17 cellular contexts compared by ENCODE assay signal in genomic region chr5:161411156-161411555, GRCh38.
DNase-seq lines count a peak whose midpoint lies in the region; ATAC-seq and TF ChIP-seq lines count a peak whose summit lies in the region.
"Had no signal": no experiment of that assay in that cellular context is flagged by ENCODE, and none has a peak within 500 bp of the region (broad histone marks: within the 10 kb centered on the region; RNA-seq: fewer than 3 reads in every experiment).

No MANE protein-coding gene starts in this region.

- no peaks in the 10 kb centered on the region for H3K36me3 Mint-ChIP-seq in activated T-helper 1 cell treated with anti-CD3 and anti-CD28 coated beads, Interleukin-12 subunit alpha, Interleukin-12 subunit beta, Interleukin-2, Interleukin-4 antibody, amounts not matched to agents 30 ng/mL and 10 ng/mL and 1 ng/mL, durations not matched to agents 14 hours and 24 hours and 36 hours (ENCODE audit: low read depth)
- H3K36me3 Mint-ChIP-seq in CD14-positive monocyte = no peaks in the 10 kb centered on the region

- no peaks in the 10 kb centered on the region for H3K27me3 Mint-ChIP-seq in activated T-helper 1 cell treated with anti-CD3 and anti-CD28 coated beads, Interleukin-12 subunit alpha, Interleukin-12 subunit beta, Interleukin-2, Interleukin-4 antibody, amounts not matched to agents 30 ng/mL and 10 ng/mL and 1 ng/mL, durations not matched to agents 14 hours and 24 hours and 36 hours (ENCODE audit: insufficient read depth)
- peaks cover 0 to 2% (median 0%) of the 10 kb centered on the region in 3 donors for H3K27me3 Mint-ChIP-seq in CD14-positive monocyte (ENCODE audit: low read depth in 3 of 3)
- H3K27me3 Mint-ChIP-seq: CD4-positive, alpha-beta T cell had no signal

- intact Hi-C loops in dorsolateral prefrontal cortex (cut with DNase I) (no loop called here), CD14-positive monocyte (cut with micrococcal nuclease) (no loop called here)
- intact Hi-C loops in activated T-helper 1 cell treated with anti-CD3 and anti-CD28 coated beads, Interleukin-12 subunit alpha, Interleukin-12 subunit beta, Interleukin-2, Interleukin-4 antibody, amounts not matched to agents 30 ng/mL and 10 ng/mL and 1 ng/mL, durations not matched to agents 14 hours and 24 hours and 36 hours (cut with micrococcal nuclease) = no loop called here

- H3K9me3 Mint-ChIP-seq in activated T-helper 1 cell treated with anti-CD3 and anti-CD28 coated beads, Interleukin-12 subunit alpha, Interleukin-12 subunit beta, Interleukin-2, Interleukin-4 antibody, amounts not matched to agents 30 ng/mL and 10 ng/mL and 1 ng/mL, durations not matched to agents 14 hours and 24 hours and 36 hours = no peaks in the 10 kb centered on the region
- no peaks in the 10 kb centered on the region for H3K9me3 Mint-ChIP-seq in CD14-positive monocyte
- H3K9me3 Mint-ChIP-seq: CD4-positive, alpha-beta T cell had no signal

- no peak for ATAC-seq in GM21390 (IDR thresholded peaks at IDR 0.05; ENCODE audit: unreplicated experiment)
- ATAC-seq: HCT116, HepG2 had no signal

- H3K27ac Mint-ChIP-seq in activated T-helper 1 cell treated with anti-CD3 and anti-CD28 coated beads, Interleukin-12 subunit alpha, Interleukin-12 subunit beta, Interleukin-2, Interleukin-4 antibody, amounts not matched to agents 30 ng/mL and 10 ng/mL and 1 ng/mL, durations not matched to agents 14 hours and 24 hours and 36 hours = no peak overlapping the region
- no peak overlapping the region for H3K27ac Mint-ChIP-seq in CD14-positive monocyte
- H3K27ac Mint-ChIP-seq: CD4-positive, alpha-beta T cell had no signal

- no peak overlapping the region for H3K4me3 Mint-ChIP-seq in activated T-helper 1 cell treated with anti-CD3 and anti-CD28 coated beads, Interleukin-12 subunit alpha, Interleukin-12 subunit beta, Interleukin-2, Interleukin-4 antibody, amounts not matched to agents 30 ng/mL and 10 ng/mL and 1 ng/mL, durations not matched to agents 14 hours and 24 hours and 36 hours
- no peak overlapping the region for H3K4me3 Mint-ChIP-seq in CD14-positive monocyte
- H3K4me3 Mint-ChIP-seq: CD4-positive, alpha-beta T cell had no signal

- no peaks in the 10 kb centered on the region for H3K27me3 ChIP-seq in dorsolateral prefrontal cortex
- H3K27me3 ChIP-seq: BLaER1 treated with 17β-estradiol and CSF1 and Interleukin-3, amounts not matched to agents 10 nM and 100 nM had no signal

- in situ Hi-C loops in G401 (cut with HindIII; ENCODE audit: low sequenced_read_pairs) = no loop called here

- TF ChIP-seq CTCF in dorsolateral prefrontal cortex (IDR thresholded peaks at IDR 0.05 in 54 of 56, conservative IDR thresholded peaks at IDR 0.05 in 2 of 56; ENCODE audit: low read depth in 1 of 56, partially characterized antibody in 56 of 56) = no peak
- no peak for TF ChIP-seq CTCF in CD14-positive monocyte (IDR thresholded peaks at IDR 0.05)

- no peak overlapping the region for H3K4me3 ChIP-seq in dorsolateral prefrontal cortex
- H3K4me3 ChIP-seq: BLaER1 treated with 17β-estradiol and CSF1 and Interleukin-3, amounts not matched to agents 10 nM and 100 nM; GM23248 had no signal

- DNase-seq in G401 (ENCODE audit: low spot score) (peak; percentile 70), NCI-H446 treated with DMSO at 0.1 percent for 48 hours (lab: John Stamatoyannopoulos, UW) (peak; percentile 14), dorsolateral prefrontal cortex (peak in 1 of 10 donors; percentile 42), pons (ENCODE audit: low spot score) (peak; percentile 24), NCI-H1436 treated with DMSO at 0.1 percent for 48 hours (lab: John Stamatoyannopoulos, UW) (no peak), CD14-positive monocyte (ENCODE audit: low spot score) (no peak)
- DNase-seq in activated T-helper 1 cell treated with anti-CD3 and anti-CD28 coated beads, Interleukin-12 subunit alpha, Interleukin-12 subunit beta, Interleukin-2, Interleukin-4 antibody, amounts not matched to agents 30 ng/mL and 10 ng/mL and 1 ng/mL, durations not matched to agents 14 hours and 24 hours and 36 hours (ENCODE audit: low spot score) = no peak
- DNase-seq: ACHN; Calu3; CD4-positive, alpha-beta T cell; DND-41; GF-D8; GM23248 had no signal

- peak overlapping the region in 45 of 59 donors; percentile 1 to 81 (median 60) for H3K27ac ChIP-seq in dorsolateral prefrontal cortex
- H3K27ac ChIP-seq: BLaER1 treated with 17β-estradiol and CSF1 and Interleukin-3, amounts not matched to agents 10 nM and 100 nM; GM23248 had no signal

- H3K4me1 Mint-ChIP-seq in activated T-helper 1 cell treated with anti-CD3 and anti-CD28 coated beads, Interleukin-12 subunit alpha, Interleukin-12 subunit beta, Interleukin-2, Interleukin-4 antibody, amounts not matched to agents 30 ng/mL and 10 ng/mL and 1 ng/mL, durations not matched to agents 14 hours and 24 hours and 36 hours (ENCODE audit: low read depth) = no peaks in the 10 kb centered on the region
- no peaks in the 10 kb centered on the region for H3K4me1 Mint-ChIP-seq in CD14-positive monocyte

Comparison
In these comparisons a context has a peak if more than half of its experiments do, and no peak if none do; other contexts are left out.
1. DNase-seq: peak in G401 (single experiment), NCI-H446 treated with DMSO at 0.1 percent for 48 hours (single experiment) and pons (single experiment); none in NCI-H1436 treated with DMSO at 0.1 percent for 48 hours (single experiment), activated T-helper 1 cell treated with anti-CD3 and anti-CD28 coated beads, Interleukin-12 subunit alpha, Interleukin-12 subunit beta, Interleukin-2, Interleukin-4 antibody, amounts not matched to agents 30 ng/mL and 10 ng/mL and 1 ng/mL, durations not matched to agents 14 hours and 24 hours and 36 hours (single experiment) and CD14-positive monocyte (single experiment).